Comparison of ENCODE assay signal across 8 cellular contexts in genomic region chr10:73711683-73712082, GRCh38. TPM values are rescaled to one million over a fixed set of nuclear protein-coding genes. Genes with fewer than 3 reads are reported as not detected.
DNase-seq lines count a peak whose midpoint lies in the region; TF ChIP-seq lines count a peak whose summit lies in the region.
"Not testable (repeated sequence)": the region's sequence is repeated elsewhere in the genome, so short reads cannot be mapped to it uniquely, and the experiment has no call there.
"Had no signal": no experiment of that assay in that cellular context is flagged by ENCODE, and none has a peak within 500 bp of the region (broad histone marks: within the 10 kb centered on the region; RNA-seq: fewer than 3 reads in every experiment).

No MANE protein-coding gene starts in this region.

- H3K27me3 ChIP-seq in dorsolateral prefrontal cortex, result not testable (repeated sequence)

- H3K4me3 ChIP-seq in dorsolateral prefrontal cortex, result peak overlapping the region in 7 of 59 donors; percentile 3 to 32 (median 10)

- not testable (repeated sequence) for DNase-seq in dorsolateral prefrontal cortex
- DNase-seq in inferior parietal cortex (ENCODE audit: extremely low spot score) (peak; percentile 9), midbrain (lab: John Stamatoyannopoulos, UW) (peak; percentile 33), substantia nigra (lab: John Stamatoyannopoulos, UW) (peak in 2 of 49 donors; percentile 16 to 33)

- peak overlapping the region; percentile 70 for H3K27ac ChIP-seq in angular gyrus (ENCODE audit: low read depth, low read length)
- peak overlapping the region in 58 of 59 donors; percentile 6 to 95 (median 83) for H3K27ac ChIP-seq in dorsolateral prefrontal cortex
- peak overlapping the region; percentile 63 for H3K27ac ChIP-seq in substantia nigra (ENCODE audit: low read depth, low read length, poor library complexity, severe bottlenecking)

- intact Hi-C loops in dorsolateral prefrontal cortex (cut with DNase I), result not testable (repeated sequence)

- peak in 1 of 56 donors; percentile 12 for TF ChIP-seq CTCF in dorsolateral prefrontal cortex (IDR thresholded peaks at IDR 0.05 in 54 of 56, conservative IDR thresholded peaks at IDR 0.05 in 2 of 56; ENCODE audit: low read depth in 1 of 56, partially characterized antibody in 56 of 56)

RNA-seq across cellular contexts. Expression of gene AGAP5, which starts 13.8 kb away (rescaled TPM):
- 10 to 100 TPM in 90 of 120 experiments, 1 to 10 TPM in 30; 5.2 to 20.2 (median 11.8) TPM for total RNA-seq in dorsolateral prefrontal cortex

RNA-seq across cellular contexts. Expression of gene SEC24C, which starts 32.5 kb away (rescaled TPM):
- total RNA-seq in dorsolateral prefrontal cortex, result 10 to 100 TPM; 55.3 to 85.9 (median 67.1) TPM

RNA-seq across cellular contexts. Expression of gene SYNPO2L, which starts 55.9 kb away (rescaled TPM):
- 1 to 10 TPM in 2 of 120 experiments, under 1 TPM in 77, not detected in 41; 0.08 to 1.6 (median 0.19) TPM for total RNA-seq in dorsolateral prefrontal cortex
- total RNA-seq: A172; CD4-positive, CD25-positive, alpha-beta regulatory T cell; CD8-positive, alpha-beta T cell had no signal
